In genomic region chr9:123394291-123395235, GRCh38 we compare ENCODE assay signal across 22 cellular contexts. TPM values are rescaled to one million over a fixed set of nuclear protein-coding genes. Genes with fewer than 3 reads are reported as not detected.
"Had no signal": no experiment of that assay in that cellular context is flagged by ENCODE, and none has a peak within 500 bp of the region (broad histone marks: within the 10 kb centered on the region; RNA-seq: fewer than 3 reads in every experiment).

No MANE protein-coding gene starts in this region.

- ATAC-seq: activated CD8-positive, alpha-beta memory T cell treated with anti-CD3 and anti-CD28 coated beads, Interleukin-2, amount 10 ng/mL, durations not matched to agents 7 days and 5 days; activated T-helper 17 cell treated with anti-CD3 and anti-CD28 coated beads, Interleukin-2, amount 50 U/mL, for 72 hours; esophagus mucosa; gastroesophageal sphincter; left ventricle myocardium superior had no signal

- H3K27me3 Mint-ChIP-seq: activated CD4-positive, alpha-beta memory T cell treated with anti-CD3 and anti-CD28 coated beads, Interleukin-2, amount 10 ng/mL, durations not matched to agents 7 days and 5 days; activated CD8-positive, alpha-beta memory T cell treated with anti-CD3 and anti-CD28 coated beads, Interleukin-2, amount 10 ng/mL, durations not matched to agents 7 days and 5 days; activated T-helper 17 cell treated with anti-CD3 and anti-CD28 coated beads, Interleukin-2, amount 50 U/mL, for 72 hours; naive B cell had no signal

- H3K27ac Mint-ChIP-seq: activated CD4-positive, alpha-beta memory T cell treated with anti-CD3 and anti-CD28 coated beads, Interleukin-2, amount 10 ng/mL, durations not matched to agents 7 days and 5 days; activated CD8-positive, alpha-beta memory T cell treated with anti-CD3 and anti-CD28 coated beads, Interleukin-2, amount 10 ng/mL, durations not matched to agents 7 days and 5 days; activated T-helper 17 cell treated with anti-CD3 and anti-CD28 coated beads, Interleukin-2, amount 50 U/mL, for 72 hours had no signal

- H3K9me3 Mint-ChIP-seq: activated CD4-positive, alpha-beta memory T cell treated with anti-CD3 and anti-CD28 coated beads, Interleukin-2, amount 10 ng/mL, durations not matched to agents 7 days and 5 days; activated T-helper 17 cell treated with anti-CD3 and anti-CD28 coated beads, Interleukin-2, amount 50 U/mL, for 72 hours had no signal

- H3K4me3 ChIP-seq: gastroesophageal sphincter, right lobe of liver, smooth muscle cell, upper lobe of left lung had no signal

- H3K4me3 Mint-ChIP-seq: activated CD4-positive, alpha-beta memory T cell treated with anti-CD3 and anti-CD28 coated beads, Interleukin-2, amount 10 ng/mL, durations not matched to agents 7 days and 5 days; activated CD8-positive, alpha-beta memory T cell treated with anti-CD3 and anti-CD28 coated beads, Interleukin-2, amount 10 ng/mL, durations not matched to agents 7 days and 5 days; activated T-helper 17 cell treated with anti-CD3 and anti-CD28 coated beads, Interleukin-2, amount 50 U/mL, for 72 hours; naive B cell had no signal

- H3K4me1 ChIP-seq: gastroesophageal sphincter, parathyroid adenoma, right lobe of liver, upper lobe of left lung had no signal

- H3K9ac ChIP-seq: parathyroid adenoma had no signal

- H3K36me3 Mint-ChIP-seq: activated CD8-positive, alpha-beta memory T cell treated with anti-CD3 and anti-CD28 coated beads, Interleukin-2, amount 10 ng/mL, durations not matched to agents 7 days and 5 days; naive B cell had no signal

- H3K4me1 Mint-ChIP-seq: activated CD4-positive, alpha-beta memory T cell treated with anti-CD3 and anti-CD28 coated beads, Interleukin-2, amount 10 ng/mL, durations not matched to agents 7 days and 5 days; activated CD8-positive, alpha-beta memory T cell treated with anti-CD3 and anti-CD28 coated beads, Interleukin-2, amount 10 ng/mL, durations not matched to agents 7 days and 5 days; activated T-helper 17 cell treated with anti-CD3 and anti-CD28 coated beads, Interleukin-2, amount 50 U/mL, for 72 hours had no signal

- H3K9me3 ChIP-seq: right lobe of liver, upper lobe of left lung had no signal

- H3K79me2 ChIP-seq: parathyroid adenoma had no signal

- H3K4me2 ChIP-seq: smooth muscle cell had no signal

- H3K27me3 ChIP-seq: brain microvascular endothelial cell, gastroesophageal sphincter, right lobe of liver, upper lobe of left lung had no signal

- H3K36me3 ChIP-seq: brain microvascular endothelial cell, right lobe of liver, upper lobe of left lung had no signal

- DNase-seq: activated CD4-positive, alpha-beta memory T cell treated with anti-CD3 and anti-CD28 coated beads, Interleukin-2, amount 10 ng/mL, durations not matched to agents 7 days and 5 days; activated CD4-positive, alpha-beta T cell treated with anti-CD3 and anti-CD28 coated beads for 48 hours; activated CD4-positive, CD25-positive, alpha-beta regulatory T cell; activated CD8-positive, alpha-beta memory T cell treated with anti-CD3 and anti-CD28 coated beads, Interleukin-2, amount 10 ng/mL, durations not matched to agents 7 days and 5 days; activated naive CD4-positive, alpha-beta T cell; activated T-cell treated with anti-CD3 and anti-CD28 coated beads, Interleukin-2, amount 50 U/mL, for 1 hour; brain microvascular endothelial cell; central memory CD4-positive, alpha-beta T cell; cortex of kidney; left ventricle myocardium superior; naive B cell; right lobe of liver; stimulated activated naive CD4-positive, alpha-beta T cell treated with Interleukin-2 at 50 U/mL for 16 hours; T1000; upper lobe of left lung had no signal

- H2AFZ ChIP-seq: parathyroid adenoma had no signal

- H3K27ac ChIP-seq: brain microvascular endothelial cell, gastroesophageal sphincter, parathyroid adenoma, right lobe of liver, upper lobe of left lung had no signal

RNA-seq across cellular contexts. Expression of gene CRB2, which starts 38.6 kb away (rescaled TPM):
- total RNA-seq: activated CD8-positive, alpha-beta memory T cell treated with anti-CD3 and anti-CD28 coated beads, Interleukin-2, amount 10 ng/mL, durations not matched to agents 7 days and 5 days; esophagus mucosa; gastroesophageal sphincter; mononuclear cell; right lobe of liver; T-helper 1 cell treated with Interleukin-12 subunit alpha and Interleukin-12 subunit beta and Interleukin-4 antibody, amounts not matched to agents 30 ng/mL and 1 ng/mL, for 36 hours had no signal
